11 cellular contexts compared by ENCODE assay signal in genomic region chr15:89781891-89782618, GRCh38. TPM values are rescaled to one million over a fixed set of nuclear protein-coding genes. Genes with fewer than 3 reads are reported as not detected.
DNase-seq lines count a peak whose midpoint lies in the region; ATAC-seq and TF ChIP-seq lines count a peak whose summit lies in the region.
"Had no signal": no experiment of that assay in that cellular context is flagged by ENCODE, and none has a peak within 500 bp of the region (broad histone marks: within the 10 kb centered on the region; RNA-seq: fewer than 3 reads in every experiment).

No MANE protein-coding gene starts in this region.

- peak overlapping the region; percentile 74 for H3K27ac ChIP-seq in RWPE1
- H3K27ac ChIP-seq in vagina: no peak overlapping the region
- H3K27ac ChIP-seq: SJSA1, uterus had no signal

- no peak for TF ChIP-seq POLR2A in vagina (IDR thresholded peaks at IDR 0.05)

- H3K9me3 ChIP-seq in vagina: no peaks in the 10 kb centered on the region
- H3K9me3 ChIP-seq: SJSA1, uterus had no signal

- DNase-seq in activated CD4-positive, alpha-beta T cell treated with anti-CD3 and anti-CD28 coated beads, Interleukin-2, amount 50 U/mL, for 48 hours: peak; percentile 13 to 30
- no peak for DNase-seq in activated CD4-positive, alpha-beta T cell treated with anti-CD3 and anti-CD28 coated beads for 4 hours
- DNase-seq in RWPE1 (ENCODE audit: low spot score) (peak; percentile 68), fibroblast of mammary gland (ENCODE audit: low read depth) (peak; percentile 70), stromal cell of bone marrow (ENCODE audit: low read depth) (peak; percentile 47), NCI-H128 (lab: John Stamatoyannopoulos, UW; ENCODE audit: unreplicated experiment) (no peak), vagina (ENCODE audit: extremely low spot score in 2 of 2) (no peak)
- DNase-seq: activated naive CD8-positive, alpha-beta T cell treated with anti-CD3 and anti-CD28 coated beads, Interleukin-2, amount 10 ng/mL, durations not matched to agents 7 days and 5 days; uterus had no signal

- CTCF ChIA-PET in RWPE1 (lab: Yijun Ruan, JAX): interaction anchor here (0.6 to 1.0 kb wide), 2 partner anchors 93 to 114 kb away, joined by 3 to 6 read pairs; no protein-coding TSS in a partner anchor

- no peaks in the 10 kb centered on the region for H3K36me3 ChIP-seq in vagina
- H3K36me3 ChIP-seq: SJSA1, uterus had no signal

- TF ChIP-seq CTCF in RWPE1 (conservative IDR thresholded peaks at IDR 0.05; ENCODE audit: low read depth): no peak
- no peak for TF ChIP-seq CTCF in fibroblast of mammary gland (conservative IDR thresholded peaks at IDR 0.05; ENCODE audit: control insufficient read depth, insufficient read depth, low read depth, low read length)
- TF ChIP-seq CTCF in vagina (IDR thresholded peaks at IDR 0.05): no peak

- no peak for ATAC-seq in HG02852 (IDR thresholded peaks at IDR 0.05; ENCODE audit: unreplicated experiment)

- POLR2A ChIA-PET in RWPE1 (lab: Yijun Ruan, JAX; ENCODE audit: low non-redundant PET): interaction anchor here (0.6 kb wide), 1 partner anchor 93 kb away, joined by 6 read pairs; no protein-coding TSS in a partner anchor

- H3K4me3 ChIP-seq in fibroblast of mammary gland (ENCODE audit: control insufficient read depth, low read depth, low read length) (no peak overlapping the region), vagina (no peak overlapping the region)
- H3K4me3 ChIP-seq: SJSA1, uterus had no signal

- no peaks in the 10 kb centered on the region for H3K27me3 ChIP-seq in vagina
- H3K27me3 ChIP-seq: SJSA1, uterus had no signal

- intact Hi-C loops in vagina (cut with DNase I): no loop called here

- H3K4me1 ChIP-seq in vagina: peaks cover 41% of the 10 kb centered on the region
- H3K4me1 ChIP-seq: uterus had no signal

RNA-seq across cellular contexts. Expression of gene MESP2, which starts 5.9 kb away (rescaled TPM):
- total RNA-seq in vagina: not detected
- total RNA-seq: activated naive CD8-positive, alpha-beta T cell treated with anti-CD3 and anti-CD28 coated beads, Interleukin-2, amount 10 ng/mL, durations not matched to agents 7 days and 5 days; SJSA1 had no signal

RNA-seq across cellular contexts. Expression of gene MESP1, which starts 31.0 kb away (rescaled TPM):
- total RNA-seq in vagina: 2.7 TPM

RNA-seq across cellular contexts. Expression of gene ANPEP, which starts 32.6 kb away (rescaled TPM):
- total RNA-seq in vagina: 55.0 TPM

Comparison
In these comparisons a context has a peak if more than half of its experiments do, and no peak if none do; other contexts are left out.
1. DNase-seq: peak in activated CD4-positive, alpha-beta T cell treated with anti-CD3 and anti-CD28 coated beads, Interleukin-2, amount 50 U/mL, for 48 hours (2 of 2), RWPE1 (single experiment), fibroblast of mammary gland (single experiment) and stromal cell of bone marrow (single experiment); none in activated CD4-positive, alpha-beta T cell treated with anti-CD3 and anti-CD28 coated beads for 4 hours (0 of 2), NCI-H128 (single experiment) and vagina (0 of 2).